29 cellular contexts compared by ENCODE assay signal in genomic region chrX:70907900-70908299, GRCh38. TPM values are rescaled to one million over a fixed set of nuclear protein-coding genes. Genes with fewer than 3 reads are reported as not detected.
"Had no signal": no experiment of that assay in that cellular context is flagged by ENCODE, and none has a peak within 500 bp of the region (broad histone marks: within the 10 kb centered on the region; RNA-seq: fewer than 3 reads in every experiment).

No MANE protein-coding gene starts in this region.

- H3K4me1 ChIP-seq: colonic mucosa, esophagus squamous epithelium, gastrocnemius medialis, heart left ventricle, stomach, suprapubic skin, transverse colon, uterus had no signal

- H3K4me1 Mint-ChIP-seq: activated CD4-positive, alpha-beta memory T cell treated with anti-CD3 and anti-CD28 coated beads, Interleukin-2, amount 10 ng/mL, durations not matched to agents 7 days and 5 days; activated naive CD8-positive, alpha-beta T cell treated with anti-CD3 and anti-CD28 coated beads, Interleukin-2, amount 10 ng/mL, durations not matched to agents 7 days and 5 days; naive B cell; stimulated activated effector memory CD8-positive, alpha-beta T cell treated with anti-CD3 and anti-CD28 coated beads, Interleukin-12 subunit alpha, Interleukin-12 subunit beta, amount 100 ng/mL, for 72 hours had no signal

- H3K27me3 Mint-ChIP-seq: activated CD4-positive, alpha-beta memory T cell treated with anti-CD3 and anti-CD28 coated beads, Interleukin-2, amount 10 ng/mL, durations not matched to agents 7 days and 5 days; activated naive CD8-positive, alpha-beta T cell treated with anti-CD3 and anti-CD28 coated beads, Interleukin-2, amount 10 ng/mL, durations not matched to agents 7 days and 5 days; naive B cell had no signal

- H3K9me3 ChIP-seq: colonic mucosa, esophagus squamous epithelium, gastrocnemius medialis, heart left ventricle, stomach, suprapubic skin, transverse colon, uterus had no signal

- DNase-seq: activated CD4-positive, alpha-beta memory T cell treated with anti-CD3 and anti-CD28 coated beads, Interleukin-2, amount 10 ng/mL, durations not matched to agents 7 days and 5 days; activated CD4-positive, alpha-beta T cell treated with anti-CD3 and anti-CD28 coated beads for 4 hours; activated CD4-positive, CD25-positive, alpha-beta regulatory T cell; activated effector memory CD4-positive, alpha-beta T cell treated with Interleukin-2 at 50 U/mL for 16 hours; activated naive CD4-positive, alpha-beta T cell treated with anti-CD3 and anti-CD28 coated beads for 36 hours; activated naive CD8-positive, alpha-beta T cell treated with anti-CD3 and anti-CD28 coated beads, Interleukin-2, amount 10 ng/mL, durations not matched to agents 7 days and 5 days; activated T-cell treated with anti-CD3 and anti-CD28 coated beads, Interleukin-2, amount 50 U/mL, for 72 hours; amniotic stem cell; colonic mucosa; esophagus squamous epithelium; gastrocnemius medialis; heart left ventricle; left colon; mesenchymal stem cell; naive B cell; occipital lobe; posterior cingulate gyrus; small intestine; stimulated activated CD4-positive, alpha-beta T cell treated with anti-CD3 and anti-CD28 coated beads, Interleukin-2, amount 100 ng/mL, for 24 hours; stomach; transverse colon; uterus had no signal

- H3K27ac ChIP-seq: colonic mucosa, esophagus squamous epithelium, gastrocnemius medialis, heart left ventricle, stomach, suprapubic skin, transverse colon, uterus had no signal

- H3K36me3 Mint-ChIP-seq: activated naive CD8-positive, alpha-beta T cell treated with anti-CD3 and anti-CD28 coated beads, Interleukin-2, amount 10 ng/mL, durations not matched to agents 7 days and 5 days; naive B cell; stimulated activated effector memory CD8-positive, alpha-beta T cell treated with anti-CD3 and anti-CD28 coated beads, Interleukin-12 subunit alpha, Interleukin-12 subunit beta, amount 100 ng/mL, for 72 hours had no signal

- ATAC-seq: activated T-cell treated with anti-CD3 and anti-CD28 coated beads, Interleukin-2, amount 50 U/mL, for 72 hours; gastrocnemius medialis; heart left ventricle; left colon; sciatic nerve; stimulated activated effector memory CD8-positive, alpha-beta T cell treated with anti-CD3 and anti-CD28 coated beads, Interleukin-12 subunit alpha, Interleukin-12 subunit beta, amount 100 ng/mL, for 72 hours had no signal

- H3K36me3 ChIP-seq: colonic mucosa, esophagus squamous epithelium, gastrocnemius medialis, heart left ventricle, stomach, suprapubic skin, transverse colon, uterus had no signal

- H3K27me3 ChIP-seq: colonic mucosa, esophagus squamous epithelium, gastrocnemius medialis, heart left ventricle, suprapubic skin, transverse colon, uterus had no signal

- H3K27ac Mint-ChIP-seq: activated CD4-positive, alpha-beta memory T cell treated with anti-CD3 and anti-CD28 coated beads, Interleukin-2, amount 10 ng/mL, durations not matched to agents 7 days and 5 days; activated naive CD4-positive, alpha-beta T cell treated with anti-CD3 and anti-CD28 coated beads for 36 hours; activated naive CD8-positive, alpha-beta T cell treated with anti-CD3 and anti-CD28 coated beads, Interleukin-2, amount 10 ng/mL, durations not matched to agents 7 days and 5 days; activated T-cell treated with anti-CD3 and anti-CD28 coated beads, Interleukin-2, amount 50 U/mL, for 72 hours; naive B cell; stimulated activated effector memory CD8-positive, alpha-beta T cell treated with anti-CD3 and anti-CD28 coated beads, Interleukin-12 subunit alpha, Interleukin-12 subunit beta, amount 100 ng/mL, for 72 hours had no signal

- H3K4me3 Mint-ChIP-seq: activated CD4-positive, alpha-beta memory T cell treated with anti-CD3 and anti-CD28 coated beads, Interleukin-2, amount 10 ng/mL, durations not matched to agents 7 days and 5 days; activated naive CD4-positive, alpha-beta T cell treated with anti-CD3 and anti-CD28 coated beads for 36 hours; activated naive CD8-positive, alpha-beta T cell treated with anti-CD3 and anti-CD28 coated beads, Interleukin-2, amount 10 ng/mL, durations not matched to agents 7 days and 5 days; activated T-cell treated with anti-CD3 and anti-CD28 coated beads, Interleukin-2, amount 50 U/mL, for 72 hours; naive B cell; stimulated activated effector memory CD8-positive, alpha-beta T cell treated with anti-CD3 and anti-CD28 coated beads, Interleukin-12 subunit alpha, Interleukin-12 subunit beta, amount 100 ng/mL, for 72 hours had no signal

- FAIRE-seq: bronchial epithelial cell, keratinocyte, small intestine had no signal

- H3K4me3 ChIP-seq: colonic mucosa, esophagus squamous epithelium, gastrocnemius medialis, heart left ventricle, stomach, suprapubic skin, transverse colon, uterus had no signal

- H3K9me3 Mint-ChIP-seq: activated CD4-positive, alpha-beta memory T cell treated with anti-CD3 and anti-CD28 coated beads, Interleukin-2, amount 10 ng/mL, durations not matched to agents 7 days and 5 days; activated naive CD4-positive, alpha-beta T cell treated with anti-CD3 and anti-CD28 coated beads for 36 hours; activated naive CD8-positive, alpha-beta T cell treated with anti-CD3 and anti-CD28 coated beads, Interleukin-2, amount 10 ng/mL, durations not matched to agents 7 days and 5 days; activated T-cell treated with anti-CD3 and anti-CD28 coated beads, Interleukin-2, amount 50 U/mL, for 72 hours; stimulated activated effector memory CD8-positive, alpha-beta T cell treated with anti-CD3 and anti-CD28 coated beads, Interleukin-12 subunit alpha, Interleukin-12 subunit beta, amount 100 ng/mL, for 72 hours had no signal

RNA-seq across cellular contexts. Expression of gene TEX11, which starts 0.6 kb away (rescaled TPM):
- total RNA-seq: activated CD4-positive, alpha-beta memory T cell treated with anti-CD3 and anti-CD28 coated beads, Interleukin-2, amount 10 ng/mL, durations not matched to agents 7 days and 5 days; activated naive CD4-positive, alpha-beta T cell treated with anti-CD3 and anti-CD28 coated beads for 36 hours; activated naive CD8-positive, alpha-beta T cell treated with anti-CD3 and anti-CD28 coated beads, Interleukin-2, amount 10 ng/mL, durations not matched to agents 7 days and 5 days; bronchial epithelial cell; esophagus squamous epithelium; gastrocnemius medialis; heart left ventricle; lower leg skin; occipital lobe; sciatic nerve; stomach; suprapubic skin had no signal
- polyA plus RNA-seq: heart left ventricle, keratinocyte, neural cell had no signal

RNA-seq across cellular contexts. Expression of gene SLC7A3, which starts 23.0 kb away (rescaled TPM):
- total RNA-seq: activated CD4-positive, alpha-beta memory T cell treated with anti-CD3 and anti-CD28 coated beads, Interleukin-2, amount 10 ng/mL, durations not matched to agents 7 days and 5 days; bronchial epithelial cell; gastrocnemius medialis; heart left ventricle; lower leg skin had no signal
- polyA plus RNA-seq: heart left ventricle, keratinocyte had no signal
